17 cellular contexts compared by ENCODE assay signal in the genomic region with DNA sequence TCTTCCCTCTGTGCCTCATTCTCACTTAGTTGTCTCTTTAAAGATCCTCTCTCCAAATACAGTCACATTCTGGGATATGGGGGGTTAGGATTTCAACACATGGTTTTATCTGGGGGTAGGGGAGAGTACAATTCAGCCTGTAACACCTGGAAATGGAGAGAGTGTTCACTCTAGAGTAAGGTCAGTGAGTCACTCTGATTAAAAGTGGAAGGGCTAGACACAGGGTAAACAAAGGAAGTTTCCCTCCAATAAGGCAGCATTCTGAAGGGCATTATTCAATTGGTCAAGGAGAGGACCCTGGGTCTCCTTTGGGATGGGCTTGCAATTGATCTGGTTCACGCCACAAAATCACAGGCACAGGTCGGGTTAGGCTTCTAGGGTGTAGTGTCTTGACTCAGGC.
DNase-seq lines count a peak whose midpoint lies in the region; ATAC-seq and TF ChIP-seq lines count a peak whose summit lies in the region.
"Had no signal": no experiment of that assay in that cellular context is flagged by ENCODE, and none has a peak within 500 bp of the region (broad histone marks: within the 10 kb centered on the region; RNA-seq: fewer than 3 reads in every experiment).

No MANE protein-coding gene starts in this region.

- H3K4me3 ChIP-seq in RWPE2 (ENCODE audit: severe bottlenecking) (no peak overlapping the region), left lung (no peak overlapping the region)

- TF ChIP-seq CTCF in RWPE2 (IDR thresholded peaks at IDR 0.05; ENCODE audit: poor library complexity, severe bottlenecking) (no peak), left lung (IDR thresholded peaks at IDR 0.05) (no peak)

- intact Hi-C loops in left lung (cut with DNase I), result no loop called here

- no peaks in the 10 kb centered on the region for H3K9me3 ChIP-seq in RWPE2 (ENCODE audit: severe bottlenecking)
- H3K9me3 ChIP-seq in left lung, result no peaks in the 10 kb centered on the region

- DNase-seq in ELR (ENCODE audit: low read depth) (peak; percentile 2), RWPE2 (ENCODE audit: low spot score) (no peak), left lung (no peak), Kasumi-1 (lab: John Stamatoyannopoulos, UW) (no peak), NCI-H2029 treated with DMSO at 0.1 percent for 48 hours (lab: John Stamatoyannopoulos, UW) (no peak), hippocampal formation (lab: John Stamatoyannopoulos, UW) (no peak)
- no peak for DNase-seq in stimulated activated naive CD4-positive, alpha-beta T cell (lab: John Stamatoyannopoulos, UW)
- DNase-seq: CD8-positive, alpha-beta T cell; DMS 273 treated with DMSO at 0.1 percent for 48 hours; DND-41; KBM-7; MM.1S; NCI-H2029; NCI-H69; RPMI8226; SHP77 had no signal

- no peaks in the 10 kb centered on the region for H3K27me3 ChIP-seq in RWPE2 (ENCODE audit: insufficient read depth, poor library complexity, severe bottlenecking)
- no peaks in the 10 kb centered on the region for H3K27me3 ChIP-seq in left lung

- H3K4me1 ChIP-seq in RWPE2 (ENCODE audit: insufficient read depth, poor library complexity, severe bottlenecking) (peaks cover 12% of the 10 kb centered on the region), left lung (no peaks in the 10 kb centered on the region)

- H3K27ac ChIP-seq in RWPE2 (ENCODE audit: poor library complexity, severe bottlenecking) (no peak overlapping the region), left lung (no peak overlapping the region)
- H3K27ac ChIP-seq: C4-2B had no signal

- H3K36me3 ChIP-seq in RWPE2 (ENCODE audit: low read depth), result no peaks in the 10 kb centered on the region
- no peaks in the 10 kb centered on the region for H3K36me3 ChIP-seq in left lung

- ATAC-seq in RWPE2 (ENCODE audit: low read depth) (0 out of 3 replicates have a peak, but pooled peaks have one; percentile 58), left lung (peak; percentile 90)
- ATAC-seq: CD8-positive, alpha-beta T cell had no signal
